1 cellular context compared by ENCODE assay signal in the genomic region with DNA sequence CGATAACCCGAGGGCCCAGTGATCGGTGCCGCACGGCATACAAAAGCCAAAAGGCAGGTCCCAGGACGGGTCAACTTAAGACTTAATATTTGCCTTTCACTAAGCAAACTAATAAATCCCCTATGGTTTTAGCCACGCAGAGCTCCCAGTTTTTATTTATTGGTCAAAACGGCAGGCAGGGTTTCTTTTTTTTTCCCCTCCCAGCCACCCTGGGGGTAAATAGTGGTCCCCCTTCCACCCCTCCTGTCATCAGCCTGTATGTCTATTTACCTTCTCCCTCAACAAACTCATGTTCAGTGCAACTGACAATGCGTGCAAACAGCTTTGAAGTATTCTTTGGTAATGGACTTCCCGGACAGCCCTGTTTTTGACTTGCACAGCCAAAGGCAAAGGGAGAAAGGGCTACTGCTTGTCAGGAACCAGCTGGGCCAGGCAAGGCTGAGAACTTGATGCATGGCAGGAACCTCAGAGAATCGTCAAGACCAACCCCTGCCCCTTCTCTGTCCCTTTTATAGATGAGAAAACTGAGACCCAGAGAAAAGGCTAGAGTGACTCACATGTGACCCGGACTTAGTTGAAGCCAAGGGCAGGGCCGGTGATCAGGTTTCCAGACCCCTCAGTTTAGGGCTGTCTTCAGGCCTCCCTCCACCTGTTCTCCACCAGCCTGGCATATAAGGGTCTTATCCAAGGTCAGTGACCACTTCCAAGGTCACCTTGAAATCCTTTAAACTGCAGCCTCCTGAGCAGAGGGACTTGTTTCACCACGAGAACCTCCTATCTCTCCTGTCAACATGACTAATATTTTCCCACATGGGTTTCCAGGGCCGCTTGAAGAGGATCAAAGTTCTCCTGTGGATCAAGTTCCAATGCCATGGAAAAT.
A peak's percentile ranks its signal among the peaks of the same experiment; 100 is the strongest.
TF ChIP-seq lines count a peak whose summit lies in the region.

No MANE protein-coding gene starts in this region.

TF ChIP-seq in HepG2, 621 proteins besides CTCF, POLR2A, EP300 and RAD21 (continued from another document):
- TF ChIP-seq, protein P1, sequence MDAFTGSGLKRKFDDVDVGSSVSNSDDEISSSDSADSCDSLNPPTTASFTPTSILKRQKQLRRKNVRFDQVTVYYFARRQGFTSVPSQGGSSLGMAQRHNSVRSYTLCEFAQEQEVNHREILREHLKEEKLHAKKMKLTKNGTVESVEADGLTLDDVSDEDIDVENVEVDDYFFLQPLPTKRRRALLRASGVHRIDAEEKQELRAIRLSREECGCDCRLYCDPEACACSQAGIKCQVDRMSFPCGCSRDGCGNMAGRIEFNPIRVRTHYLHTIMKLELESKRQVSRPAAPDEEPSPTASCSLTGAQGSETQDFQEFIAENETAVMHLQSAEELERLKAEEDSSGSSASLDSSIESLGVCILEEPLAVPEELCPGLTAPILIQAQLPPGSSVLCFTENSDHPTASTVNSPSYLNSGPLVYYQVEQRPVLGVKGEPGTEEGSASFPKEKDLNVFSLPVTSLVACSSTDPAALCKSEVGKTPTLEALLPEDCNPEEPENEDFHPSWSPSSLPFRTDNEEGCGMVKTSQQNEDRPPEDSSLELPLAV (CRISPR knock-in tag; conservative IDR thresholded peaks at IDR 0.05; ENCODE audit: low read depth) = no peak
- no peak; the same call in none of the 2 replicates for TF ChIP-seq ZKSCAN1 (IDR thresholded peaks at IDR 0.05; ENCODE audit: low read length)
- TF ChIP-seq SP4 (CRISPR knock-in tag; IDR thresholded peaks at IDR 0.05) = no peak; the same call in 1 of the 2 replicates
- TF ChIP-seq, protein P2, sequence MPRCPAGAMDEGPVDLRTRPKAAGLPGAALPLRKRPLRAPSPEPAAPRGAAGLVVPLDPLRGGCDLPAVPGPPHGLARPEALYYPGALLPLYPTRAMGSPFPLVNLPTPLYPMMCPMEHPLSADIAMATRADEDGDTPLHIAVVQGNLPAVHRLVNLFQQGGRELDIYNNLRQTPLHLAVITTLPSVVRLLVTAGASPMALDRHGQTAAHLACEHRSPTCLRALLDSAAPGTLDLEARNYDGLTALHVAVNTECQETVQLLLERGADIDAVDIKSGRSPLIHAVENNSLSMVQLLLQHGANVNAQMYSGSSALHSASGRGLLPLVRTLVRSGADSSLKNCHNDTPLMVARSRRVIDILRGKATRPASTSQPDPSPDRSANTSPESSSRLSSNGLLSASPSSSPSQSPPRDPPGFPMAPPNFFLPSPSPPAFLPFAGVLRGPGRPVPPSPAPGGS (CRISPR knock-in tag; IDR thresholded peaks at IDR 0.05) = peak; percentile 93; the same call in 1 of the 2 replicates
- TF ChIP-seq, protein P3, sequence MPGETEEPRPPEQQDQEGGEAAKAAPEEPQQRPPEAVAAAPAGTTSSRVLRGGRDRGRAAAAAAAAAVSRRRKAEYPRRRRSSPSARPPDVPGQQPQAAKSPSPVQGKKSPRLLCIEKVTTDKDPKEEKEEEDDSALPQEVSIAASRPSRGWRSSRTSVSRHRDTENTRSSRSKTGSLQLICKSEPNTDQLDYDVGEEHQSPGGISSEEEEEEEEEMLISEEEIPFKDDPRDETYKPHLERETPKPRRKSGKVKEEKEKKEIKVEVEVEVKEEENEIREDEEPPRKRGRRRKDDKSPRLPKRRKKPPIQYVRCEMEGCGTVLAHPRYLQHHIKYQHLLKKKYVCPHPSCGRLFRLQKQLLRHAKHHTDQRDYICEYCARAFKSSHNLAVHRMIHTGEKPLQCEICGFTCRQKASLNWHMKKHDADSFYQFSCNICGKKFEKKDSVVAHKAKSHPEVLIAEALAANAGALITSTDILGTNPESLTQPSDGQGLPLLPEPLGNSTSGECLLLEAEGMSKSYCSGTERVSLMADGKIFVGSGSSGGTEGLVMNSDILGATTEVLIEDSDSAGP (CRISPR knock-in tag; IDR thresholded peaks at IDR 0.05; ENCODE audit: borderline replicate concordance) = peak; percentile 80
- 0 out of 2 replicates have a peak, but pooled peaks have one; percentile 62 for TF ChIP-seq RFXAP (CRISPR knock-in tag; IDR thresholded peaks at IDR 0.05; ENCODE audit: borderline replicate concordance)
- TF ChIP-seq ETV5 (CRISPR knock-in tag; IDR thresholded peaks at IDR 0.05; ENCODE audit: borderline replicate concordance) = peak; percentile 96
- peak; percentile 19; the same call in 1 of the 2 replicates for TF ChIP-seq ZNF557 (CRISPR knock-in tag; IDR thresholded peaks at IDR 0.05)
- TF ChIP-seq ZNF30 (CRISPR knock-in tag; IDR thresholded peaks at IDR 0.05) = no peak
- TF ChIP-seq, protein P4, sequence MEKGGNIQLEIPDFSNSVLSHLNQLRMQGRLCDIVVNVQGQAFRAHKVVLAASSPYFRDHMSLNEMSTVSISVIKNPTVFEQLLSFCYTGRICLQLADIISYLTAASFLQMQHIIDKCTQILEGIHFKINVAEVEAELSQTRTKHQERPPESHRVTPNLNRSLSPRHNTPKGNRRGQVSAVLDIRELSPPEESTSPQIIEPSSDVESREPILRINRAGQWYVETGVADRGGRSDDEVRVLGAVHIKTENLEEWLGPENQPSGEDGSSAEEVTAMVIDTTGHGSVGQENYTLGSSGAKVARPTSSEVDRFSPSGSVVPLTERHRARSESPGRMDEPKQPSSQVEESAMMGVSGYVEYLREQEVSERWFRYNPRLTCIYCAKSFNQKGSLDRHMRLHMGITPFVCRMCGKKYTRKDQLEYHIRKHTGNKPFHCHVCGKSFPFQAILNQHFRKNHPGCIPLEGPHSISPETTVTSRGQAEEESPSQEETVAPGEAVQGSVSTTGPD (CRISPR knock-in tag; IDR thresholded peaks at IDR 0.05) = peak; percentile 77
- peak; percentile 98 for TF ChIP-seq TGIF2 (CRISPR knock-in tag; IDR thresholded peaks at IDR 0.05)
